9 cellular contexts compared by ENCODE assay signal in genomic region chr16:67872131-67872630, GRCh38. TPM values are rescaled to one million over a fixed set of nuclear protein-coding genes. Genes with fewer than 3 reads are reported as not detected.
DNase-seq lines count a peak whose midpoint lies in the region; ATAC-seq and TF ChIP-seq lines count a peak whose summit lies in the region.
"Had no signal": no experiment of that assay in that cellular context is flagged by ENCODE, and none has a peak within 500 bp of the region (broad histone marks: within the 10 kb centered on the region; RNA-seq: fewer than 3 reads in every experiment).

No MANE protein-coding gene starts in this region.

- TF ChIP-seq POLR2A in adrenal gland (IDR thresholded peaks at IDR 0.05) (no peak), upper lobe of left lung (IDR thresholded peaks at IDR 0.05) (no peak)

- no peak for TF ChIP-seq EP300 in upper lobe of left lung (IDR thresholded peaks at IDR 0.05)

- no peaks in the 10 kb centered on the region for H3K9me3 Mint-ChIP-seq in mesothelial cell of epicardium

- 60 to 72% (median 65%) methylated on average over 2 of the region's 2 CpGs for WGBS in adrenal gland, 4 donors
- 58 to 62% methylated on average over 2 of the region's 2 CpGs for WGBS in upper lobe of left lung, 2 donors

- DNase-seq in left ventricle myocardium inferior (no peak), Right ventricle myocardium inferior (ENCODE audit: missing footprints) (no peak), adrenal gland (no peak), mesothelial cell of epicardium (ENCODE audit: low spot score in 2 of 2, unreplicated experiment in 2 of 2) (no peak), upper lobe of left lung (no peak), NCI-H2029 treated with DMSO at 0.1 percent for 48 hours (lab: John Stamatoyannopoulos, UW) (no peak)

- ATAC-seq in Right ventricle myocardium inferior (no peak), upper lobe of left lung (ENCODE audit: low FRiP score in 2 of 2) (no peak), HG03095 (IDR thresholded peaks at IDR 0.05; ENCODE audit: unreplicated experiment) (no peak), HG03354 (IDR thresholded peaks at IDR 0.05; ENCODE audit: poor library complexity, severe bottlenecking, unreplicated experiment) (no peak)

- peak overlapping the region; percentile 98 for H3K4me3 ChIP-seq in left ventricle myocardium inferior
- H3K4me3 ChIP-seq in adrenal gland = peak overlapping the region in 1 of 4 donors; percentile 97
- H3K4me3 ChIP-seq in upper lobe of left lung = peak overlapping the region in 3 of 4 donors; percentile 58 to 82 (median 72)

- no peaks in the 10 kb centered on the region for H3K9me3 ChIP-seq in left ventricle myocardium inferior (replicated peaks)
- H3K9me3 ChIP-seq in adrenal gland (replicated peaks in 1 of 3) = no peaks in the 10 kb centered on the region
- H3K9me3 ChIP-seq in upper lobe of left lung = no peaks in the 10 kb centered on the region

- H3K4me1 ChIP-seq in left ventricle myocardium inferior (peaks cover 43% of the 10 kb centered on the region), adrenal gland (replicated peaks in 1 of 2) (peaks cover 10 to 18% of the 10 kb centered on the region in 2 donors), upper lobe of left lung (peaks cover 21 to 34% (median 25%) of the 10 kb centered on the region in 4 donors)

- H3K4me1 Mint-ChIP-seq in mesothelial cell of epicardium = peaks cover 15% of the 10 kb centered on the region

- intact Hi-C loops in left ventricle myocardium inferior (cut with micrococcal nuclease) = no loop called here
- intact Hi-C loops in Right ventricle myocardium inferior (cut with DNase I) = loop anchor here (2.0 kb wide), 1 partner anchor 25 kb away; the partner anchor contains the start of genes CENPT and NUTF2
- intact Hi-C loops in adrenal gland (cut with DNase I) = no loop called here

- H3K36me3 ChIP-seq in left ventricle myocardium inferior (peaks cover 61% of the 10 kb centered on the region), adrenal gland (replicated peaks in 1 of 2) (peaks cover 0 to 45% of the 10 kb centered on the region in 2 donors), upper lobe of left lung (peaks cover 0 to 59% (median 37%) of the 10 kb centered on the region in 4 donors)

- H3K4me3 Mint-ChIP-seq in mesothelial cell of epicardium = peak overlapping the region; percentile 94

- H3K27ac Mint-ChIP-seq in mesothelial cell of epicardium = peak overlapping the region; percentile 82

- H3K27me3 ChIP-seq in left ventricle myocardium inferior (ENCODE audit: low read depth) (no peaks in the 10 kb centered on the region), adrenal gland (no peaks in the 10 kb centered on the region), upper lobe of left lung (no peaks in the 10 kb centered on the region)

- H3K36me3 Mint-ChIP-seq in mesothelial cell of epicardium = peaks cover 7% of the 10 kb centered on the region

- no peak for TF ChIP-seq CTCF in left ventricle myocardium inferior (IDR thresholded peaks at IDR 0.05; ENCODE audit: borderline replicate concordance)
- no peak for TF ChIP-seq CTCF in adrenal gland (IDR thresholded peaks at IDR 0.05)
- TF ChIP-seq CTCF in mesothelial cell of epicardium (IDR thresholded peaks at IDR 0.05; ENCODE audit: unreplicated experiment) = no peak
- no peak for TF ChIP-seq CTCF in upper lobe of left lung (IDR thresholded peaks at IDR 0.05)

- H3K27me3 Mint-ChIP-seq in mesothelial cell of epicardium (ENCODE audit: low read depth) = no peaks in the 10 kb centered on the region

- peak overlapping the region; percentile 90 for H3K27ac ChIP-seq in left ventricle myocardium inferior (replicated peaks)
- peak overlapping the region in 4 of 5 donors; percentile 58 to 83 (median 71) for H3K27ac ChIP-seq in adrenal gland
- H3K27ac ChIP-seq in upper lobe of left lung = peak overlapping the region; percentile 80 to 88 (median 84)
- H3K27ac ChIP-seq: SK-N-MC had no signal

RNA-seq across cellular contexts. Expression of gene EDC4, which starts 0.7 kb away (rescaled TPM):
- 33.2 TPM for total RNA-seq in left ventricle myocardium inferior
- 35.4 TPM for total RNA-seq in Right ventricle myocardium inferior
- total RNA-seq in adrenal gland = 10 to 100 TPM; 34.0 to 70.8 (median 54.1) TPM
- polyA plus RNA-seq in adrenal gland = 100 to 1,000 TPM in 1 of 3 donors, 10 to 100 TPM in 2; 57.8 to 115 (median 73.3) TPM
- 71.7 to 83.4 TPM (median 80.2 TPM) in 3 replicates for total RNA-seq in mesothelial cell of epicardium
- 100 to 1,000 TPM in 1 of 6 donors, 10 to 100 TPM in 5; 41.6 to 101 (median 65.0) TPM for total RNA-seq in upper lobe of left lung

RNA-seq across cellular contexts. Expression of gene NRN1L, which starts 12.5 kb away (rescaled TPM):
- total RNA-seq in left ventricle myocardium inferior (0.49 TPM), Right ventricle myocardium inferior (0.54 TPM), adrenal gland (1 to 10 TPM in 2 of 8 donors, under 1 TPM in 4, not detected in 2; 0.72 to 2.1 (median 0.90) TPM), mesothelial cell of epicardium (0.66 to 0.99 TPM in 2 of 3 replicates, not detected in the other), upper lobe of left lung (1 to 10 TPM in 5 of 6 donors, not detected in 1; 1.6 to 4.2 (median 2.3) TPM)
- 1 to 10 TPM in 2 of 3 donors, under 1 TPM in 1; 0.99 to 6.8 (median 2.5) TPM for polyA plus RNA-seq in adrenal gland

RNA-seq across cellular contexts. Expression of gene PSKH1, which starts 20.9 kb away (rescaled TPM):
- total RNA-seq in left ventricle myocardium inferior (19.5 TPM), Right ventricle myocardium inferior (18.1 TPM), adrenal gland (10 to 100 TPM; 19.9 to 43.7 (median 29.1) TPM), mesothelial cell of epicardium (41.5 to 44.5 TPM (median 43.3 TPM) in 3 replicates), upper lobe of left lung (10 to 100 TPM; 21.9 to 36.5 (median 31.5) TPM)
- 10 to 100 TPM in 2 of 3 donors, 1 to 10 TPM in 1; 9.5 to 18.2 (median 15.4) TPM for polyA plus RNA-seq in adrenal gland

RNA-seq across cellular contexts. Expression of gene CENPT, which starts 24.7 kb away (rescaled TPM):
- 20.2 TPM for total RNA-seq in left ventricle myocardium inferior
- total RNA-seq in Right ventricle myocardium inferior = 21.3 TPM
- total RNA-seq in adrenal gland = 10 to 100 TPM; 18.1 to 58.6 (median 38.7) TPM
- polyA plus RNA-seq in adrenal gland = 100 to 1,000 TPM in 2 of 3 donors, 10 to 100 TPM in 1; 15.8 to 250 (median 126) TPM
- 71.5 to 73.8 TPM (median 73.8 TPM) in 3 replicates for total RNA-seq in mesothelial cell of epicardium
- total RNA-seq in upper lobe of left lung = 100 to 1,000 TPM in 1 of 6 donors, 10 to 100 TPM in 5; 30.6 to 201 (median 50.6) TPM

RNA-seq across cellular contexts. Expression of gene NUTF2, which starts 25.4 kb away (rescaled TPM):
- total RNA-seq in left ventricle myocardium inferior = 73.6 TPM
- total RNA-seq in Right ventricle myocardium inferior = 86.6 TPM
- 100 to 1,000 TPM in 2 of 8 donors, 10 to 100 TPM in 6; 30.0 to 201 (median 80.7) TPM for total RNA-seq in adrenal gland
- polyA plus RNA-seq in adrenal gland = 100 to 1,000 TPM; 131 to 170 (median 134) TPM
- 130 to 141 TPM (median 132 TPM) in 3 replicates for total RNA-seq in mesothelial cell of epicardium
- 100 to 1,000 TPM in 2 of 6 donors, 10 to 100 TPM in 4; 50.2 to 203 (median 78.3) TPM for total RNA-seq in upper lobe of left lung
